Comparison of ENCODE assay signal across 1 cellular context in genomic region chr6:34485321-34486060, GRCh38.
TF ChIP-seq lines count a peak whose summit lies in the region.

No MANE protein-coding gene starts in this region.

TF ChIP-seq in K562, 482 proteins besides CTCF, POLR2A, EP300 and RAD21:
- no peak for TF ChIP-seq ZNF277 (CRISPR knock-in tag; IDR thresholded peaks at IDR 0.05; ENCODE audit: borderline replicate concordance)
- TF ChIP-seq ZKSCAN8 (CRISPR knock-in tag; IDR thresholded peaks at IDR 0.05) = no peak
- TF ChIP-seq ZBTB7A (IDR thresholded peaks at IDR 0.05; ENCODE audit: borderline replicate concordance, control insufficient read depth, low read depth, low read length) = 0 out of 2 replicates have a peak, but pooled peaks have one; percentile 6
- no peak for TF ChIP-seq BRCA1 (IDR thresholded peaks at IDR 0.05)
- 0 out of 2 replicates have a peak, but pooled peaks have one; percentile 47 for TF ChIP-seq BRCA1 (CRISPR knock-in tag; IDR thresholded peaks at IDR 0.05)
- TF ChIP-seq FIP1L1 (IDR thresholded peaks at IDR 0.05; ENCODE audit: low read depth, low read length, poor library complexity, severe bottlenecking) = no peak
- no peak for TF ChIP-seq NR2C2 (CRISPR knock-in tag; IDR thresholded peaks at IDR 0.05)
- no peak for TF ChIP-seq NR2C2 (tag; IDR thresholded peaks at IDR 0.05)
- no peak for TF ChIP-seq ZNF589 (CRISPR knock-in tag; IDR thresholded peaks at IDR 0.05; ENCODE audit: low read depth)
- no peak for TF ChIP-seq TBP (optimal IDR thresholded peaks at IDR 0.05; ENCODE audit: low read depth, low read length)
- TF ChIP-seq STAT5A (IDR thresholded peaks at IDR 0.05; ENCODE audit: borderline replicate concordance, low read length) = no peak
